Comparison of ENCODE assay signal across 13 cellular contexts in genomic region chr6:166758136-166758704, GRCh38.
DNase-seq lines count a peak whose midpoint lies in the region; ATAC-seq and TF ChIP-seq lines count a peak whose summit lies in the region.
"Had no signal": no experiment of that assay in that cellular context is flagged by ENCODE, and none has a peak within 500 bp of the region (broad histone marks: within the 10 kb centered on the region; RNA-seq: fewer than 3 reads in every experiment).

No MANE protein-coding gene starts in this region.

- TF ChIP-seq EP300 in neural cell (conservative IDR thresholded peaks at IDR 0.05; ENCODE audit: poor library complexity, severe bottlenecking), result no peak

- H3K4me3 Mint-ChIP-seq in CD4-positive, alpha-beta T cell, result peak overlapping the region; percentile 75

- H3K4me1 ChIP-seq in IMR-90 (ENCODE audit: control insufficient read depth, insufficient read depth, low read length), result no peaks in the 10 kb centered on the region; the same call in 1 of the 2 replicates
- H3K4me1 ChIP-seq in duodenal mucosa (ENCODE audit: control insufficient read depth in 1 of 2, insufficient read depth in 2 of 2, low read length in 2 of 2), result peaks cover 7 to 8% of the 10 kb centered on the region in 2 donors
- no peaks in the 10 kb centered on the region for H3K4me1 ChIP-seq in left lung
- H3K4me1 ChIP-seq: adrenal gland had no signal

- dilution Hi-C loops in IMR-90 (cut with HindIII; ENCODE audit: low sequenced_read_pairs, unreplicated experiment), result no loop called here

- TF ChIP-seq RAD21 in IMR-90 (IDR thresholded peaks at IDR 0.05; ENCODE audit: low read length) (no peak), neural cell (conservative IDR thresholded peaks at IDR 0.05) (no peak)

- H3K9me2 ChIP-seq in neural cell (ENCODE audit: insufficient read depth, low read length), result no peaks in the 10 kb centered on the region

- H3K27me3 ChIP-seq in CD4-positive, alpha-beta T cell (ENCODE audit: control insufficient read depth, insufficient read depth, low read length), result peaks cover 3% of the 10 kb centered on the region
- H3K27me3 ChIP-seq in IMR-90 (ENCODE audit: control insufficient read depth, insufficient read depth, low read length) (peaks cover 34% of the 10 kb centered on the region), duodenal mucosa (ENCODE audit: control insufficient read depth in 1 of 2, insufficient read depth in 2 of 2, low read length in 2 of 2) (peaks cover 5 to 14% of the 10 kb centered on the region in 2 donors), neural cell (ENCODE audit: insufficient read depth, low read depth, low read length) (no peaks in the 10 kb centered on the region), left lung (no peaks in the 10 kb centered on the region)
- H3K27me3 ChIP-seq: adrenal gland had no signal

- peak overlapping the region; percentile 76; the same call in 1 of the 2 replicates for H3K4me2 ChIP-seq in IMR-90 (ENCODE audit: low read depth, low read length)
- no peak overlapping the region for H3K4me2 ChIP-seq in neural cell (ENCODE audit: low read length)

- H4K91ac ChIP-seq in IMR-90 (ENCODE audit: insufficient read depth, low read depth, low read length), result no peak overlapping the region

- H4K8ac ChIP-seq in IMR-90 (ENCODE audit: low read depth in 2 of 2, low read length in 2 of 2), result no peak overlapping the region

- intact Hi-C loops in CD4-positive, alpha-beta T cell (cut with DNase I, micrococcal nuclease), result no loop called here
- intact Hi-C loops in IMR-90 (cut with micrococcal nuclease), result loop anchor here (5.0 kb wide), 1 partner anchor 241 kb away; no protein-coding TSS in a partner anchor
- intact Hi-C loops in left lung (cut with DNase I), result no loop called here

- in situ Hi-C loops in IMR-90 (cut with MboI; ENCODE audit: low sequenced_read_pairs), result no loop called here

- no peak overlapping the region for H3K18ac ChIP-seq in IMR-90 (ENCODE audit: low read depth, low read length)

- H2BK15ac ChIP-seq in IMR-90 (ENCODE audit: low read depth, low read length), result no peak overlapping the region

- H3K23ac ChIP-seq in IMR-90 (ENCODE audit: low read depth, low read length), result no peak overlapping the region

- no peaks in the 10 kb centered on the region for H3K36me3 ChIP-seq in IMR-90 (ENCODE audit: control insufficient read depth, insufficient read depth, low read length)
- no peaks in the 10 kb centered on the region for H3K36me3 ChIP-seq in duodenal mucosa (ENCODE audit: control insufficient read depth in 1 of 2, insufficient read depth in 2 of 2, low read length in 2 of 2)
- no peaks in the 10 kb centered on the region for H3K36me3 ChIP-seq in neural cell (ENCODE audit: insufficient read depth, low read length)
- H3K36me3 ChIP-seq in left lung, result no peaks in the 10 kb centered on the region
- H3K36me3 ChIP-seq: adrenal gland had no signal

- TF ChIP-seq CTCF in CD4-positive, alpha-beta T cell (IDR thresholded peaks at IDR 0.05), result no peak
- TF ChIP-seq CTCF in IMR-90 (conservative IDR thresholded peaks at IDR 0.05; ENCODE audit: low read depth, low read length) (no peak), neural cell (IDR thresholded peaks at IDR 0.05; ENCODE audit: poor library complexity, severe bottlenecking) (no peak), left lung (IDR thresholded peaks at IDR 0.05) (no peak)

- H3K79me2 ChIP-seq in neural cell (replicated peaks; ENCODE audit: insufficient read depth, low read length), result no peaks in the 10 kb centered on the region

- no peak overlapping the region for H3K4ac ChIP-seq in IMR-90 (ENCODE audit: low read depth, low read length)

- no peak for DNase-seq in CD4-positive, alpha-beta T cell
- DNase-seq in IMR-90 (no peak), left lung (no peak), nucleus accumbens (lab: John Stamatoyannopoulos, UW) (no peak)
- no peak for DNase-seq in activated CD4-positive, CD25-positive, alpha-beta regulatory T cell treated with anti-CD3 and anti-CD28 coated beads, Interleukin-2, amount 50 U/mL, for 72 hours
- DNase-seq: cortex of kidney, GF-D8, naive B cell, small intestine had no signal

- H3K14ac ChIP-seq in IMR-90 (replicated peaks; ENCODE audit: low read depth, low read length), result no peak overlapping the region

- H4K5ac ChIP-seq in IMR-90 (ENCODE audit: low read depth, low read length), result no peak overlapping the region

- H3K4me3 ChIP-seq in IMR-90 (ENCODE audit: insufficient read depth, low read depth, low read length) (0 out of 2 replicates have a peak overlapping the region, but pooled peaks have one; percentile 16), duodenal mucosa (ENCODE audit: low read depth in 1 of 2, low read length in 2 of 2) (peak overlapping the region; percentile 15 to 50), neural cell (ENCODE audit: low read length) (peak overlapping the region; percentile 45), left lung (no peak overlapping the region)
- H3K4me3 ChIP-seq: adrenal gland had no signal

- CTCF ChIA-PET in CD4-positive, alpha-beta T cell (lab: Charles Lee), result interaction anchor here (1.2 to 3.5 kb wide), 2 partner anchors 12 to 17 kb away, joined by 3 to 13 read pairs; no protein-coding TSS in a partner anchor
- CTCF ChIA-PET in IMR-90 (lab: Yijun Ruan, JAX), result interaction anchor here (1.2 kb wide), 1 partner anchor 17 kb away, joined by 3 read pairs; no protein-coding TSS in a partner anchor

- no peak overlapping the region for H2AK9ac ChIP-seq in IMR-90 (replicated peaks; ENCODE audit: low read depth, low read length, poor library complexity)

- H3K79me1 ChIP-seq in IMR-90 (ENCODE audit: low read depth in 1 of 2, low read length in 2 of 2), result no peaks in the 10 kb centered on the region

- no peak for ATAC-seq in CD4-positive, alpha-beta T cell (ENCODE audit: poor library complexity)
- ATAC-seq in IMR-90 (ENCODE audit: low read depth) (no peak; the same call in 1 of the 2 replicates), left lung (no peak), GM19397 (IDR thresholded peaks at IDR 0.05; ENCODE audit: unreplicated experiment) (no peak)

- TF ChIP-seq POLR2A in IMR-90 (IDR thresholded peaks at IDR 0.05; ENCODE audit: low read depth, low read length), result no peak

- H2BK20ac ChIP-seq in IMR-90 (ENCODE audit: low read depth, low read length), result no peak overlapping the region

- H3K9me3 Mint-ChIP-seq in CD4-positive, alpha-beta T cell, result no peaks in the 10 kb centered on the region
- H3K9me3 Mint-ChIP-seq: naive B cell had no signal

- H3F3A ChIP-seq in neural cell (ENCODE audit: insufficient read depth, low read length, poor library complexity, severe bottlenecking), result peaks cover 3% of the 10 kb centered on the region

- peaks cover 52% of the 10 kb centered on the region for H3K4me1 Mint-ChIP-seq in CD4-positive, alpha-beta T cell (ENCODE audit: low read depth)

- H3K27ac ChIP-seq in CD4-positive, alpha-beta T cell (ENCODE audit: low read depth, low read length), result no peak overlapping the region
- H3K27ac ChIP-seq in IMR-90 (ENCODE audit: insufficient read depth, low read length) (no peak overlapping the region), duodenal mucosa (ENCODE audit: low read depth, low read length) (no peak overlapping the region), neural cell (ENCODE audit: low read length) (no peak overlapping the region), left lung (no peak overlapping the region)
- H3K27ac ChIP-seq: adrenal gland had no signal

- H2BK5ac ChIP-seq in IMR-90 (ENCODE audit: low read depth, low read length, poor library complexity, severe bottlenecking), result no peak overlapping the region

- no peaks in the 10 kb centered on the region for H3K9me1 ChIP-seq in IMR-90 (ENCODE audit: insufficient read depth, low read length)

- no TSS peak for BruUV-seq in IMR-90 (replicated peaks; lab: Mats Ljungman, UMichigan)

- H3K9ac ChIP-seq in IMR-90 (ENCODE audit: low read depth, low read length) (no peak overlapping the region), duodenal mucosa (ENCODE audit: low read depth in 1 of 2, low read length in 2 of 2) (no peak overlapping the region), neural cell (ENCODE audit: low read length) (peak overlapping the region; percentile 25)

- 40% methylated on average over 4 of the region's 15 CpGs; no CpG with 5 or more reads in 1 of the 2 experiments for WGBS in IMR-90 (ENCODE audit: extremely low coverage in 2 of 2, insufficient read length in 1 of 2), 2 experiments

- POLR2A ChIA-PET in CD4-positive, alpha-beta T cell (lab: Charles Lee), result interaction anchor here (0.8 to 1.7 kb wide), 2 partner anchors 17 to 242 kb away, joined by 3 to 7 read pairs; no protein-coding TSS in a partner anchor
- POLR2A ChIA-PET in IMR-90 (lab: Charles Lee; ENCODE audit: unreplicated experiment), result no interaction called here

- no peak overlapping the region for H2AK5ac ChIP-seq in IMR-90 (ENCODE audit: low read depth, low read length)

- H3K36me3 Mint-ChIP-seq in CD4-positive, alpha-beta T cell (ENCODE audit: low read depth), result no peaks in the 10 kb centered on the region

- no peaks in the 10 kb centered on the region for H3K9me3 ChIP-seq in CD4-positive, alpha-beta T cell (ENCODE audit: control insufficient read depth, low read length)
- H3K9me3 ChIP-seq in IMR-90 (ENCODE audit: control insufficient read depth, insufficient read depth, low read length) (no peaks in the 10 kb centered on the region), duodenal mucosa (ENCODE audit: control insufficient read depth in 1 of 2, low read length in 2 of 2) (no peaks in the 10 kb centered on the region), neural cell (ENCODE audit: low read length) (no peaks in the 10 kb centered on the region), left lung (no peaks in the 10 kb centered on the region)
- H3K9me3 ChIP-seq: adrenal gland had no signal

- H4K20me1 ChIP-seq in IMR-90 (ENCODE audit: insufficient read depth, low read length) (no peaks in the 10 kb centered on the region), neural cell (ENCODE audit: insufficient read depth) (no peaks in the 10 kb centered on the region)

- no peak overlapping the region for H3K27ac Mint-ChIP-seq in CD4-positive, alpha-beta T cell

- H2BK120ac ChIP-seq in IMR-90 (ENCODE audit: low read depth, low read length), result no peak overlapping the region

- peaks cover 9% of the 10 kb centered on the region for H3K27me3 Mint-ChIP-seq in CD4-positive, alpha-beta T cell

- no peak overlapping the region for H3K56ac ChIP-seq in IMR-90 (ENCODE audit: extremely low read depth, insufficient read depth, low read length)

- peak overlapping the region; percentile 73 for H2AFZ ChIP-seq in IMR-90 (replicated peaks; ENCODE audit: low read length, poor library complexity)
- H2AFZ ChIP-seq in neural cell (ENCODE audit: low read depth, low read length), result no peak overlapping the region

TF ChIP-seq in IMR-90, 13 proteins besides CTCF, POLR2A, EP300 and RAD21 (continues in another document):
- TF ChIP-seq MXI1 (IDR thresholded peaks at IDR 0.05; ENCODE audit: borderline replicate concordance, low read depth, low read length) (no peak), MAFK (IDR thresholded peaks at IDR 0.05; ENCODE audit: low read depth, low read length) (no peak), CEBPB (IDR thresholded peaks at IDR 0.05; ENCODE audit: low read depth, low read length) (no peak)

TF ChIP-seq in neural cell, 6 proteins besides CTCF, POLR2A, EP300 and RAD21 (continues in another document):
- TF ChIP-seq POLR2AphosphoS5 (IDR thresholded peaks at IDR 0.05), result no peak
- TF ChIP-seq SMC3 (conservative IDR thresholded peaks at IDR 0.05; ENCODE audit: poor library complexity), result no peak
- peak; percentile 18 for TF ChIP-seq MXI1 (conservative IDR thresholded peaks at IDR 0.05; ENCODE audit: poor library complexity, severe bottlenecking)

Comparison
In these comparisons a context has a peak if more than half of its experiments do, and no peak if none do; other contexts are left out.
1. H3K4me3 ChIP-seq: peak in IMR-90 (single experiment), duodenal mucosa (2 of 2) and neural cell (single experiment); none in left lung (0 of 2).